In the genomic region with DNA sequence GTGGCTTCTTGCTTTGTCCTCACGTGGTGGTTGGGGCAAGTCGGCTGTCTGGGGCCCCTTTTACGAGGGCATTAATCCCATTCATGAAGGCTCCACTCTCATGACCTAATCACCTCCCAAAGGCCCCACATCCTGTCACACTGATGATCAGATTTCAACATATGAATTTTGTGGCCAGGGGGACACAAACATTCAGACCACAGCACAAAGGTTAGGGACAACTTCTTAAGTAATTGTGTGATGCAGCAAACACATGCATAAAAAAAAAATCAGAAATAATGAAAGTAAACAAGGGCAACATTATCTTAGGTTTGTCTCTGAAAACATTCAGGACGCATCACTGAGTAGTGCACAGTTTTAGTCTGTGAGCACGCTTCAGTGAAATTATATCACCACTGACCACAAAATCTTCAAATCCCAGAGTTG, we compare ENCODE assay signal across 12 cellular contexts. TPM values are rescaled to one million over a fixed set of nuclear protein-coding genes. Genes with fewer than 3 reads are reported as not detected.
A peak's percentile ranks its signal among the peaks of the same experiment; 100 is the strongest.
DNase-seq lines count a peak whose midpoint lies in the region; ATAC-seq and TF ChIP-seq lines count a peak whose summit lies in the region.
"Had no signal": no experiment of that assay in that cellular context is flagged by ENCODE, and none has a peak within 500 bp of the region (broad histone marks: within the 10 kb centered on the region; RNA-seq: fewer than 3 reads in every experiment).

No MANE protein-coding gene starts in this region.

- H3K36me3 Mint-ChIP-seq in endothelial cell (ENCODE audit: low read depth, unreplicated experiment) = peaks cover 42% of the 10 kb centered on the region

- H3K4me3 Mint-ChIP-seq in endothelial cell (ENCODE audit: unreplicated experiment) = no peak overlapping the region

- peak overlapping the region; percentile 48 for H3K27ac Mint-ChIP-seq in endothelial cell (ENCODE audit: unreplicated experiment)

- no peaks in the 10 kb centered on the region for H3K27me3 Mint-ChIP-seq in endothelial cell (ENCODE audit: unreplicated experiment)

- TF ChIP-seq CTCF in endothelial cell (IDR thresholded peaks at IDR 0.05; ENCODE audit: unreplicated experiment) = no peak

- ATAC-seq in GM18498 (IDR thresholded peaks at IDR 0.05; ENCODE audit: unreplicated experiment) (peak; percentile 65), GM19467 (IDR thresholded peaks at IDR 0.05; ENCODE audit: unreplicated experiment) (peak; percentile 82), HG02981 (IDR thresholded peaks at IDR 0.05; ENCODE audit: unreplicated experiment) (peak; percentile 75), HG03039 (IDR thresholded peaks at IDR 0.05; ENCODE audit: unreplicated experiment) (no peak)

- no peak for DNase-seq in endothelial cell (ENCODE audit: low spot score)
- no peak for DNase-seq in activated CD4-positive, alpha-beta T cell treated with anti-CD3 and anti-CD28 coated beads, Interleukin-2, amount 50 U/mL, for 48 hours
- no peak for DNase-seq in AG20443 (ENCODE audit: low spot score)
- DNase-seq in activated CD4-positive, alpha-beta T cell treated with anti-CD3 and anti-CD28 coated beads for 48 hours = no peak
- DNase-seq: dermis blood vessel endothelial cell, NCI-H187, substantia nigra had no signal

- H3K4me1 Mint-ChIP-seq in endothelial cell (ENCODE audit: unreplicated experiment) = no peaks in the 10 kb centered on the region

- H3K9me3 Mint-ChIP-seq in endothelial cell (ENCODE audit: unreplicated experiment) = no peaks in the 10 kb centered on the region

RNA-seq across cellular contexts. Expression of gene FRZB, which starts 54.2 kb away (rescaled TPM):
- 90.8 TPM for total RNA-seq in endothelial cell (ENCODE audit: unreplicated experiment)
- total RNA-seq: T-helper 1 cell treated with Interleukin-12 subunit alpha and Interleukin-12 subunit beta and Interleukin-4 antibody, amounts not matched to agents 30 ng/mL and 1 ng/mL, for 36 hours had no signal
